In the genomic region with DNA sequence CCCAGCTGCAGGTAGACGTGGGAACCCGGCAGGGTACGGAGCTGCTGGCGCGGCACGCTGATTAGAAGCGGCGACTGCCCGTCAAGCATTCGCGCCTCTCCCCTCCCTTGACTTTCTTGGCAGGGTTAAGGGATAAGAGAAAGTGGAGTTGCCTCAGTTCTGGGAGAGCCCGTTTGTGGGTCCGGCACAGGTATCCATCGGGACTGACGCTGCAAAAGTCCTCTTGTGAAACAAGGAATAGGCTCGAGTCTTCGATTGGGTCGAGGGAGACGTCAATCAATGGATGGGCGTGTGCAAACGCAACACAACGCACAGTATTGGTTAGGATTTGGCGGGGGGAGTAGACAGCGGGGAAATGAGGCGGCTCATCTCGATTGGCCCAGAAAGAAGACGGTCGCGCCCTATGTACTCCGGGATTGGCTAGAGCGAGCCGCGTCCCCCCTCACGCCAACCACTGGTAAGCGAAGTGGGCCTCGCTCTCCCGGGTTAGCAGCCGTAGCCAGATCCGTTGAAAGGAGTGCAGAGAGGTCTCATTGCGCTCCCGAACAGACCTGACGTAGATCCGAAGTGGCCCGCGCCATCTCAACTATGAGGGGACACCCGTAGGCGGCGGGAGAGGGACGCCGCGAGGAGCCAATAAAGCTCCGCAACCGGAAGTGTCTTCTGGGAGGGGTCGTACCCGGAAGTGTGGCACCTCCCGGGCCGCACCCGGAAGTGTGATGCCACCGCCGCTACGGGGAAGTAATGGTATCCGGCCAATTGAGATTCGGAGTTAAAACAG, we compare ENCODE assay signal across 8 cellular contexts. TPM values are rescaled to one million over a fixed set of nuclear protein-coding genes. Genes with fewer than 3 reads are reported as not detected.
DNase-seq lines count a peak whose midpoint lies in the region; ATAC-seq and TF ChIP-seq lines count a peak whose summit lies in the region.

A gene (plus strand): TSS at position 713 of the 781 bp plus-strand sequence. CDS start 296 bp downstream, outside the sequence.

- H3K4me2 ChIP-seq in Karpas-422 (ENCODE audit: low read depth, low read length, poor library complexity, severe bottlenecking), result peak within 1 kb of the TSS; percentile 93

- ATAC-seq in GM21825 (IDR thresholded peaks at IDR 0.05; ENCODE audit: unreplicated experiment), result peak; percentile 96

- peak; percentile 91 for DNase-seq in DMS79 treated with DMSO at 0.1 percent for 48 hours (lab: John Stamatoyannopoulos, UW)
- peak; percentile 98 for DNase-seq in Karpas-422
- DNase-seq in RKO (ENCODE audit: low spot score), result peak; percentile 98
- DNase-seq in activated T-helper 1 cell treated with Interleukin-2 at 50 U/mL for 16 hours (ENCODE audit: low read depth), result peak; percentile 89
- peak; percentile 93 for DNase-seq in esophagus squamous epithelium (lab: John Stamatoyannopoulos, UW)
- peak; percentile 99 for DNase-seq in myocyte (ENCODE audit: low read depth)
- DNase-seq in stimulated activated CD8-positive, alpha-beta memory T cell treated with anti-CD3 and anti-CD28 coated beads, Interleukin-7, amount 100 ng/mL, for 48 hours (ENCODE audit: extremely low read depth in 1 of 2, low read depth in 1 of 2), result peak; percentile 85 to 91

- H3K9me2 ChIP-seq in Karpas-422 (replicated peaks; ENCODE audit: insufficient read depth, low read length), result no peaks in the 10 kb centered on the region

- H3K9me3 ChIP-seq in Karpas-422 (ENCODE audit: low read length) (no peaks in the 10 kb centered on the region), esophagus squamous epithelium (no peaks in the 10 kb centered on the region)

- TF ChIP-seq CTCF in esophagus squamous epithelium (IDR thresholded peaks at IDR 0.05), result no peak

- H4K20me1 ChIP-seq in Karpas-422 (ENCODE audit: insufficient read depth, low read depth, low read length), result 0 out of 2 replicates have a peak, but pooled peaks cover 6% of the 10 kb centered on the region

- H3K79me2 ChIP-seq in Karpas-422 (ENCODE audit: low read length), result peaks cover 32% of the 10 kb centered on the region

- H3K27me3 ChIP-seq in Karpas-422 (ENCODE audit: low read length) (no peaks in the 10 kb centered on the region), esophagus squamous epithelium (no peaks in the 10 kb centered on the region)

- peak within 1 kb of the TSS; percentile 95 for H2AFZ ChIP-seq in Karpas-422 (ENCODE audit: low read length)

- H3K36me3 ChIP-seq in Karpas-422 (ENCODE audit: insufficient read depth, low read length) (0 out of 2 replicates have a peak, but pooled peaks cover 7% of the 10 kb centered on the region), esophagus squamous epithelium (peaks cover 11 to 29% (median 17%) of the 10 kb centered on the region in 3 donors)

- H3K4me3 ChIP-seq in Karpas-422 (ENCODE audit: low read length) (peak within 1 kb of the TSS; percentile 88), esophagus squamous epithelium (peak within 1 kb of the TSS; percentile 65 to 98 (median 84))

- H3K4me1 ChIP-seq in Karpas-422 (ENCODE audit: low read length), result peaks cover 10% of the 10 kb centered on the region
- peaks cover 0 to 36% (median 9%) of the 10 kb centered on the region in 3 donors for H3K4me1 ChIP-seq in esophagus squamous epithelium

- intact Hi-C loops in esophagus squamous epithelium (cut with DNase I), result no loop called here

- 0% methylated on average over 17 to 18 of the region's 63 CpGs for WGBS in esophagus squamous epithelium, 2 donors

- peak in 3 of 4 donors; percentile 39 to 77 (median 75) for TF ChIP-seq POLR2A in esophagus squamous epithelium (IDR thresholded peaks at IDR 0.05)

- peak within 1 kb of the TSS; percentile 93 for H3K9ac ChIP-seq in Karpas-422 (ENCODE audit: low read length)

- peak within 1 kb of the TSS; percentile 90 for H3K27ac ChIP-seq in Karpas-422 (ENCODE audit: low read length)
- peak within 1 kb of the TSS; percentile 93 to 99 (median 96) for H3K27ac ChIP-seq in esophagus squamous epithelium

RNA-seq across cellular contexts. Expression of the gene that starts here (rescaled TPM):
- total RNA-seq in Karpas-422 (2014; rRNA removed; shearing (Covaris generic); ENCODE audit: low replicate concordance), result 10.1 and 12.7 TPM in 2 replicates
- total RNA-seq in esophagus squamous epithelium (10 to 100 TPM; 11.8 to 25.9 (median 19.0) TPM), myocyte (9.5 and 12.1 TPM in 2 replicates)
- polyA plus RNA-seq in myocyte (2012), result 19.1 TPM

Comparison
In these comparisons a context has a peak if more than half of its experiments do, and no peak if none do; other contexts are left out.
1. Peak in every context shown above with its lines: DNase-seq, ATAC-seq, H3K4me3 ChIP-seq and H3K27ac ChIP-seq.